Comparison of ENCODE assay signal across 23 cellular contexts in the genomic region with DNA sequence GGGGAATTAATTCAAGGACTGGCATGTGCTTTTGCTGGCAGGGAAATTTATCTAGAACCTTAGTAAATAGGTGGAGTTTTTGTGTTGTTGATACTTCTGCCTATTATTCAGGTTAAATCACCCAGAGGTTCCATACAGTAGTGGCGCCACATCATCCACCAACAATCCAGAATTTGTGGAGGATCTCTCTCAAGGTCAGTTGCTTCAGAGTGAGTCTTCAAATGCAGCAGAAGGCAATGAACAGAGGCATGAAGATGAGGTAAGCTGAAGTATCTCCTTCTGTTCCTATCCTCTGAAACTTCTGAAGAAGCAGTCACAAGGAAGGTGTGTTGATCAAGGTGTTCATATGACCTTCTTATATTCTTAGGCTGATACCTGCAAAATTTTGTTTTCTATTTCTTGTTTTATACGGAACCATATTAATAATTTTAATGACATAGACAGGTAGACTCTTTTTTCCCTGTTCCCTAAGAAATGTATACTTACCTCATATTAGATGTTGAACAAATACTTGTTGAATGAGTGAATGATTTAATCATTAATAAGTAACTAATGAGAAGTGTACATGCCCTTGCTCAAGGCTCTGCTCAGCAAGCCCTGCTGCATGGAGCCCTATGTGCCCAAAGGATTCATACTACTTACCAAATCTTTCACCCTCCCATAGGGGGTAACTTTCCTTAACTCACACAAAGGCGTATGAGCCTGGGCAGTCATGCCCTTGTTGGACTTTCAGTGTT. TPM values are rescaled to one million over a fixed set of nuclear protein-coding genes. Genes with fewer than 3 reads are reported as not detected.
DNase-seq lines count a peak whose midpoint lies in the region; ATAC-seq and TF ChIP-seq lines count a peak whose summit lies in the region.
"Had no signal": no experiment of that assay in that cellular context is flagged by ENCODE, and none has a peak within 500 bp of the region (broad histone marks: within the 10 kb centered on the region; RNA-seq: fewer than 3 reads in every experiment).

No MANE protein-coding gene starts in this region.

- H3K9me3 Mint-ChIP-seq in activated CD8-positive, alpha-beta T cell treated with anti-CD3 and anti-CD28 coated beads, Interleukin-2, amount 10 ng/mL, durations not matched to agents 7 days and 5 days (ENCODE audit: insufficient read depth): no peaks in the 10 kb centered on the region
- H3K9me3 Mint-ChIP-seq: CD4-positive, alpha-beta T cell; GM23338 had no signal

- CTCF ChIA-PET in activated CD8-positive, alpha-beta T cell treated with anti-CD3 and anti-CD28 coated beads, Interleukin-2, amount 10 ng/mL, durations not matched to agents 7 days and 5 days (lab: Charles Lee): no interaction called here

- no peaks in the 10 kb centered on the region for H3K27me3 Mint-ChIP-seq in activated CD8-positive, alpha-beta T cell treated with anti-CD3 and anti-CD28 coated beads, Interleukin-2, amount 10 ng/mL, durations not matched to agents 7 days and 5 days (ENCODE audit: low read depth)
- H3K27me3 Mint-ChIP-seq: CD4-positive, alpha-beta T cell had no signal

- H3K36me3 ChIP-seq in left ventricle myocardium inferior (peaks cover 57% of the 10 kb centered on the region), heart right ventricle (peaks cover 0 to 77% (median 22%) of the 10 kb centered on the region in 9 donors), upper lobe of right lung (peaks cover 69% of the 10 kb centered on the region)

- no peak for TF ChIP-seq CTCF in left ventricle myocardium inferior (IDR thresholded peaks at IDR 0.05; ENCODE audit: borderline replicate concordance)
- no peak for TF ChIP-seq CTCF in heart right ventricle (IDR thresholded peaks at IDR 0.05)
- TF ChIP-seq CTCF in upper lobe of right lung (IDR thresholded peaks at IDR 0.05): no peak

- ATAC-seq in heart right ventricle: no peak
- ATAC-seq in upper lobe of right lung: peak; percentile 55
- no peak for ATAC-seq in activated CD8-positive, alpha-beta T cell treated with anti-CD3 and anti-CD28 coated beads, Interleukin-2, amount 10 ng/mL, durations not matched to agents 7 days and 5 days
- ATAC-seq in HG02678 (IDR thresholded peaks at IDR 0.05; ENCODE audit: unreplicated experiment): no peak
- ATAC-seq: GM23338, HCT116, HepG2, PC-3, SK-N-SH treated with all-trans-retinoic acid at 6 μM for 48 hours had no signal

- WGBS in heart right ventricle, 2 donors: 99 to 100% methylated on average over 3 of the region's 3 CpGs

- no peak overlapping the region for H3K4me3 Mint-ChIP-seq in activated CD8-positive, alpha-beta T cell treated with anti-CD3 and anti-CD28 coated beads, Interleukin-2, amount 10 ng/mL, durations not matched to agents 7 days and 5 days
- H3K4me3 Mint-ChIP-seq: CD4-positive, alpha-beta T cell; GM23338 had no signal

- H3K36me3 Mint-ChIP-seq in activated CD8-positive, alpha-beta T cell treated with anti-CD3 and anti-CD28 coated beads, Interleukin-2, amount 10 ng/mL, durations not matched to agents 7 days and 5 days (ENCODE audit: low read depth): peaks cover 27% of the 10 kb centered on the region

- DNase-seq in left ventricle myocardium inferior (no peak), heart right ventricle (no peak), amniotic epithelial cell (ENCODE audit: low read depth) (peak; percentile 74), kidney glomerular epithelial cell (lab: John Stamatoyannopoulos, UW) (peak; percentile 82), upper lobe of right lung (no peak), COLO668 (lab: John Stamatoyannopoulos, UW; ENCODE audit: unreplicated experiment) (no peak)
- DNase-seq in activated CD8-positive, alpha-beta T cell treated with anti-CD3 and anti-CD28 coated beads, Interleukin-2, amount 10 ng/mL, durations not matched to agents 7 days and 5 days: no peak
- DNase-seq: 8988T; CD4-positive, alpha-beta T cell; DND-41; GF-D8; MV-4-11; NCI-H1694 treated with DMSO at 0.1 percent for 48 hours; NCI-H774; PC-3; SIG-M5 had no signal

- intact Hi-C loops in left ventricle myocardium inferior (cut with micrococcal nuclease): no loop called here
- intact Hi-C loops in heart right ventricle (cut with DNase I): loop anchor here in 1 of 10 donors (5.0 kb wide), 1 partner anchor 37 kb away; no protein-coding TSS in a partner anchor
- intact Hi-C loops in upper lobe of right lung (cut with DNase I): no loop called here

- H3K27ac Mint-ChIP-seq in activated CD8-positive, alpha-beta T cell treated with anti-CD3 and anti-CD28 coated beads, Interleukin-2, amount 10 ng/mL, durations not matched to agents 7 days and 5 days: no peak overlapping the region
- H3K27ac Mint-ChIP-seq: CD4-positive, alpha-beta T cell; GM23338 had no signal

- H3K4me1 ChIP-seq in left ventricle myocardium inferior: peaks cover 38% of the 10 kb centered on the region
- peaks cover 0 to 38% (median 18%) of the 10 kb centered on the region in 9 donors for H3K4me1 ChIP-seq in heart right ventricle
- H3K4me1 ChIP-seq in upper lobe of right lung: no peaks in the 10 kb centered on the region

- H3K9me3 ChIP-seq in left ventricle myocardium inferior (replicated peaks) (no peaks in the 10 kb centered on the region), heart right ventricle (no peaks in the 10 kb centered on the region), upper lobe of right lung (no peaks in the 10 kb centered on the region)

- H3K27ac ChIP-seq in left ventricle myocardium inferior (replicated peaks) (peak overlapping the region; percentile 14), heart right ventricle (no peak overlapping the region), upper lobe of right lung (no peak overlapping the region)
- H3K27ac ChIP-seq: KMS-11, RWPE1 had no signal

- POLR2A ChIA-PET in activated CD8-positive, alpha-beta T cell treated with anti-CD3 and anti-CD28 coated beads, Interleukin-2, amount 10 ng/mL, durations not matched to agents 7 days and 5 days (lab: Charles Lee): no interaction called here

- H3K27me3 ChIP-seq in left ventricle myocardium inferior (ENCODE audit: low read depth): no peaks in the 10 kb centered on the region
- H3K27me3 ChIP-seq in heart right ventricle: no peaks in the 10 kb centered on the region
- H3K27me3 ChIP-seq in upper lobe of right lung: no peaks in the 10 kb centered on the region

- no peak overlapping the region for H3K4me3 ChIP-seq in left ventricle myocardium inferior
- H3K4me3 ChIP-seq in heart right ventricle: no peak overlapping the region
- no peak overlapping the region for H3K4me3 ChIP-seq in upper lobe of right lung
- H3K4me3 ChIP-seq: GM23338 had no signal

- H3K4me1 Mint-ChIP-seq in activated CD8-positive, alpha-beta T cell treated with anti-CD3 and anti-CD28 coated beads, Interleukin-2, amount 10 ng/mL, durations not matched to agents 7 days and 5 days (ENCODE audit: low read depth): no peaks in the 10 kb centered on the region

RNA-seq across cellular contexts. Expression of a gene that starts 43.6 kb away (rescaled TPM):
- 30.5 TPM for total RNA-seq in left ventricle myocardium inferior
- 10 to 100 TPM; 25.7 to 60.2 (median 41.6) TPM for total RNA-seq in heart right ventricle
- polyA plus RNA-seq in heart right ventricle: 10 to 100 TPM in 1 of 2 donors, 1 to 10 TPM in 1; 9.9 to 13.9 TPM
- 41.9 TPM for total RNA-seq in upper lobe of right lung
- 10 to 100 TPM; 47.5 to 51.7 TPM for total RNA-seq in activated CD8-positive, alpha-beta T cell treated with anti-CD3 and anti-CD28 coated beads, Interleukin-2, amount 10 ng/mL, durations not matched to agents 7 days and 5 days

RNA-seq across cellular contexts. Expression of a gene that starts 44.4 kb away (rescaled TPM):
- total RNA-seq in left ventricle myocardium inferior (75.2 TPM), heart right ventricle (100 to 1,000 TPM in 5 of 10 donors, 10 to 100 TPM in 5; 68.1 to 146 (median 96.4) TPM), upper lobe of right lung (139 TPM)
- polyA plus RNA-seq in heart right ventricle: 10 to 100 TPM in 1 of 2 donors, 1 to 10 TPM in 1; 7.0 to 18.7 TPM
- total RNA-seq in activated CD8-positive, alpha-beta T cell treated with anti-CD3 and anti-CD28 coated beads, Interleukin-2, amount 10 ng/mL, durations not matched to agents 7 days and 5 days: 10 to 100 TPM; 30.4 to 30.7 TPM

Comparison
In these comparisons a context has a peak if more than half of its experiments do, and no peak if none do; other contexts are left out.
1. DNase-seq: peak in amniotic epithelial cell (single experiment) and kidney glomerular epithelial cell (single experiment); none in left ventricle myocardium inferior (single experiment), heart right ventricle (0 of 2), upper lobe of right lung (single experiment), COLO668 (single experiment) and activated CD8-positive, alpha-beta T cell treated with anti-CD3 and anti-CD28 coated beads, Interleukin-2, amount 10 ng/mL, durations not matched to agents 7 days and 5 days (single experiment).